In genomic region chr17:42381898-42382297, GRCh38 we compare ENCODE assay signal across 16 cellular contexts. TPM values are rescaled to one million over a fixed set of nuclear protein-coding genes. Genes with fewer than 3 reads are reported as not detected.
DNase-seq lines count a peak whose midpoint lies in the region; ATAC-seq, FAIRE-seq and TF ChIP-seq lines count a peak whose summit lies in the region.
"Had no signal": no experiment of that assay in that cellular context is flagged by ENCODE, and none has a peak within 500 bp of the region (broad histone marks: within the 10 kb centered on the region; RNA-seq: fewer than 3 reads in every experiment).

No MANE protein-coding gene starts in this region.

- H3K4me3 ChIP-seq in SK-N-MC (no peak overlapping the region), HepG2 (replicated peaks in 1 of 3; ENCODE audit: insufficient read depth in 1 of 3, low read depth in 2 of 3, low read length in 3 of 3) (no peak overlapping the region), stomach (no peak overlapping the region), mucosa of descending colon (no peak overlapping the region)
- H3K4me3 ChIP-seq: lower lobe of right lung had no signal

- peaks cover 25% of the 10 kb centered on the region for H4K20me1 ChIP-seq in HepG2 (ENCODE audit: insufficient read depth, low read length)

- no peak overlapping the region for H3K9ac ChIP-seq in SK-N-MC (ENCODE audit: insufficient read length)
- H3K9ac ChIP-seq in HepG2 (ENCODE audit: insufficient read depth, low read depth, low read length), result no peak overlapping the region

- TF ChIP-seq EP300 in HepG2 (IDR thresholded peaks at IDR 0.05; ENCODE audit: low read depth in 2 of 2, low read length in 2 of 2), result no peak
- TF ChIP-seq EP300 in HepG2 (CRISPR knock-in tag; IDR thresholded peaks at IDR 0.05; ENCODE audit: borderline replicate concordance), result no peak
- TF ChIP-seq EP300 in stomach (IDR thresholded peaks at IDR 0.05), result no peak

- H3K36me3 ChIP-seq in SK-N-MC (ENCODE audit: insufficient read depth, low read length), result 0 out of 2 replicates have a peak, but pooled peaks cover 3% of the 10 kb centered on the region
- no peaks in the 10 kb centered on the region for H3K36me3 ChIP-seq in HepG2 (replicated peaks in 1 of 2; ENCODE audit: control insufficient read depth in 1 of 2, insufficient read depth in 2 of 2, low read length in 2 of 2)
- peaks cover 0 to 16% (median 2%) of the 10 kb centered on the region in 4 donors for H3K36me3 ChIP-seq in stomach
- H3K36me3 ChIP-seq in mucosa of descending colon (ENCODE audit: low read depth), result no peaks in the 10 kb centered on the region

- BruUV-seq in HepG2 (replicated peaks; lab: Mats Ljungman, UMichigan), result no TSS peak

- H3K27ac Mint-ChIP-seq in activated naive CD8-positive, alpha-beta T cell, result peak overlapping the region; percentile 67
- no peak overlapping the region for H3K27ac Mint-ChIP-seq in activated naive CD8-positive, alpha-beta T cell treated with anti-CD3 and anti-CD28 coated beads, Interleukin-2, amount 50 U/mL, for 24 hours

- no peak for DNase-seq in activated naive CD8-positive, alpha-beta T cell treated with anti-CD3 and anti-CD28 coated beads, Interleukin-2, amount 50 U/mL, for 24 hours
- DNase-seq in SK-N-MC (ENCODE audit: low read depth, low spot score), result no peak
- DNase-seq in HepG2 (ENCODE audit: low spot score), result no peak
- no peak for DNase-seq in stomach
- DNase-seq in HuH-7.5 (ENCODE audit: low spot score), result no peak
- no peak for DNase-seq in mucosa of descending colon
- DNase-seq: amygdala, GF-D8, KG1, lower lobe of right lung, naive B cell, NCI-H2081, NCI-H526 treated with DMSO at 0.1 percent for 48 hours had no signal

- no peak overlapping the region for H3K4me3 Mint-ChIP-seq in activated naive CD8-positive, alpha-beta T cell
- H3K4me3 Mint-ChIP-seq in activated naive CD8-positive, alpha-beta T cell treated with anti-CD3 and anti-CD28 coated beads, Interleukin-2, amount 50 U/mL, for 24 hours, result no peak overlapping the region

- peaks cover 89% of the 10 kb centered on the region for H3K79me2 ChIP-seq in HepG2 (ENCODE audit: insufficient read depth, low read length)

- FAIRE-seq in HepG2 (lab: Jason Lieb, UNC), result no peak
- FAIRE-seq: frontal cortex had no signal

- 89% methylated on average over 3 of the region's 3 CpGs for WGBS in HepG2 (ENCODE audit: low lambda C conversion rate)
- 48 to 67% (median 56%) methylated on average over 3 of the region's 3 CpGs for WGBS in stomach, 5 donors

- POLR2A ChIA-PET in HepG2 (lab: Yijun Ruan, JAX), result no interaction called here

- no peaks in the 10 kb centered on the region for H3K9me3 ChIP-seq in SK-N-MC (ENCODE audit: low read depth, low read length)
- no peaks in the 10 kb centered on the region for H3K9me3 ChIP-seq in HepG2 (ENCODE audit: low read length)
- H3K9me3 ChIP-seq in stomach, result no peaks in the 10 kb centered on the region
- no peaks in the 10 kb centered on the region for H3K9me3 ChIP-seq in mucosa of descending colon
- H3K9me3 ChIP-seq: lower lobe of right lung had no signal

- no peak for TF ChIP-seq POLR2A in HepG2 (IDR thresholded peaks at IDR 0.05; ENCODE audit: insufficient read depth in 1 of 2, low read depth in 2 of 2, low read length in 2 of 2)
- TF ChIP-seq POLR2A in stomach (IDR thresholded peaks at IDR 0.05), result no peak

- H3K27me3 Mint-ChIP-seq in activated naive CD8-positive, alpha-beta T cell, result no peaks in the 10 kb centered on the region
- H3K27me3 Mint-ChIP-seq in activated naive CD8-positive, alpha-beta T cell treated with anti-CD3 and anti-CD28 coated beads, Interleukin-2, amount 50 U/mL, for 24 hours, result no peaks in the 10 kb centered on the region
- H3K27me3 Mint-ChIP-seq: naive B cell had no signal

- H2AFZ ChIP-seq in HepG2 (ENCODE audit: low read length), result no peak overlapping the region

- no peaks in the 10 kb centered on the region for H3K9me3 Mint-ChIP-seq in activated naive CD8-positive, alpha-beta T cell (ENCODE audit: low read depth)
- no peaks in the 10 kb centered on the region for H3K9me3 Mint-ChIP-seq in activated naive CD8-positive, alpha-beta T cell treated with anti-CD3 and anti-CD28 coated beads, Interleukin-2, amount 50 U/mL, for 24 hours
- H3K9me3 Mint-ChIP-seq: naive B cell had no signal

- TF ChIP-seq RAD21 in HepG2 (CRISPR knock-in tag; IDR thresholded peaks at IDR 0.05), result no peak

- H3K36me3 Mint-ChIP-seq in activated naive CD8-positive, alpha-beta T cell, result peaks cover 7% of the 10 kb centered on the region
- peaks cover 46% of the 10 kb centered on the region for H3K36me3 Mint-ChIP-seq in activated naive CD8-positive, alpha-beta T cell treated with anti-CD3 and anti-CD28 coated beads, Interleukin-2, amount 50 U/mL, for 24 hours (ENCODE audit: low read depth)

- H3K27me3 ChIP-seq in HepG2 (ENCODE audit: control insufficient read depth in 1 of 2, insufficient read depth in 2 of 2, low read length in 2 of 2) (no peaks in the 10 kb centered on the region), stomach (no peaks in the 10 kb centered on the region)

- no peak for ATAC-seq in activated naive CD8-positive, alpha-beta T cell treated with anti-CD3 and anti-CD28 coated beads, Interleukin-2, amount 50 U/mL, for 24 hours
- ATAC-seq in HepG2, result no peak
- ATAC-seq in HG02840 (IDR thresholded peaks at IDR 0.05; ENCODE audit: low FRiP score, unreplicated experiment), result no peak
- no peak for ATAC-seq in mucosa of descending colon

- H3K4me1 ChIP-seq in HepG2 (ENCODE audit: insufficient read depth, low read length) (peaks cover 88% of the 10 kb centered on the region), stomach (peaks cover 63 to 100% (median 85%) of the 10 kb centered on the region in 4 donors), mucosa of descending colon (ENCODE audit: low read depth) (peaks cover 46% of the 10 kb centered on the region)

- intact Hi-C loops in HepG2 (cut with micrococcal nuclease; ENCODE audit: unreplicated experiment) (no loop called here), stomach (cut with DNase I; ENCODE audit: low total_unique reads) (no loop called here), mucosa of descending colon (cut with DNase I, micrococcal nuclease) (no loop called here)

- TF ChIP-seq CTCF in HepG2 (CRISPR knock-in tag; IDR thresholded peaks at IDR 0.05) (no peak), stomach (IDR thresholded peaks at IDR 0.05) (no peak), mucosa of descending colon (IDR thresholded peaks at IDR 0.05) (no peak)

- peaks cover 72% of the 10 kb centered on the region for H3K4me1 Mint-ChIP-seq in activated naive CD8-positive, alpha-beta T cell (ENCODE audit: low read depth)
- peaks cover 77% of the 10 kb centered on the region for H3K4me1 Mint-ChIP-seq in activated naive CD8-positive, alpha-beta T cell treated with anti-CD3 and anti-CD28 coated beads, Interleukin-2, amount 50 U/mL, for 24 hours

- in situ Hi-C loops in HepG2 (cut with HindIII; ENCODE audit: extremely low pct_ligation_motif_present, low pct_unique_long_range_greater_than_20kb), result no loop called here

- H3K27ac ChIP-seq in SK-N-MC, result peak overlapping the region; percentile 51; the same call in 1 of the 2 replicates
- H3K27ac ChIP-seq in HepG2 (ENCODE audit: extremely low read length, insufficient read depth, low read length), result peak overlapping the region; percentile 6
- H3K27ac ChIP-seq in stomach, result peak overlapping the region in 4 of 5 donors; percentile 9 to 85 (median 30)
- H3K27ac ChIP-seq: lower lobe of right lung had no signal

- H3K4me2 ChIP-seq in HepG2 (ENCODE audit: low read depth, low read length), result no peak overlapping the region

- CTCF ChIA-PET in HepG2 (lab: Yijun Ruan, JAX; ENCODE audit: low intra/inter-chr PET ratio, low total read pairs), result no interaction called here

RNA-seq across cellular contexts. Expression of gene STAT3, which starts 6.3 kb away (rescaled TPM):
- total RNA-seq in HepG2 (2016; rRNA removed; fragmentation: Illumina TruSeq; extraction: Trizol) (61.8 and 82.7 TPM in 2 replicates), stomach (100 to 1,000 TPM in 4 of 5 donors, 10 to 100 TPM in 1; 70.4 to 207 (median 159) TPM), mucosa of descending colon (100 to 1,000 TPM; 158 to 230 (median 227) TPM)
- 23.1 and 26.5 TPM in 2 replicates for total RNA-seq in HepG2 (2016; cell fraction: cytosol; rRNA removed; fragmentation: Illumina TruSeq; extraction: Trizol; ENCODE audit: low read depth)
- 58.0 and 68.3 TPM in 2 replicates for total RNA-seq in HepG2 (2016; cell fraction: insoluble cytoplasmic fraction; rRNA removed; fragmentation: Illumina TruSeq; extraction: Trizol)
- total RNA-seq in HepG2 (2016; cell fraction: membrane; rRNA removed; fragmentation: Illumina TruSeq; extraction: Trizol), result 26.8 TPM in 2 replicates
- 59.3 and 64.3 TPM in 2 replicates for total RNA-seq in HepG2 (2016; cell fraction: nucleus; rRNA removed; fragmentation: Illumina TruSeq; extraction: Trizol)
- polyA plus RNA-seq in HepG2 (2011; rRNA removed) (62.4 and 65.3 TPM in 2 replicates), stomach (10 to 100 TPM; 31.3 to 46.6 (median 42.3) TPM)
- polyA plus RNA-seq in HepG2 (2011; cell fraction: cytosol; rRNA removed), result 50.3 and 62.8 TPM in 2 replicates
- polyA plus RNA-seq in HepG2 (2011; cell fraction: nucleus; rRNA removed), result 68.4 and 82.3 TPM in 2 replicates
- 46.3 and 77.9 TPM in 2 replicates for polyA plus RNA-seq in HepG2 (2012)
- polyA plus RNA-seq in HepG2 (2016; cell fraction: cytosol; fragmentation: Illumina TruSeq; extraction: Trizol; ENCODE audit: low read depth), result 3.6 TPM in 2 replicates
- 45.6 and 57.1 TPM in 2 replicates for polyA plus RNA-seq in HepG2 (2016; cell fraction: insoluble cytoplasmic fraction; fragmentation: Illumina TruSeq; extraction: Trizol; ENCODE audit: low read depth)
- polyA plus RNA-seq in HepG2 (2016; cell fraction: membrane; fragmentation: Illumina TruSeq; extraction: Trizol; ENCODE audit: low read depth), result 8.1 and 9.5 TPM in 2 replicates
- 95.8 and 98.6 TPM in 2 replicates for polyA plus RNA-seq in HepG2 (2016; cell fraction: nucleus; fragmentation: Illumina TruSeq; extraction: Trizol; ENCODE audit: insufficient read depth, low read depth)
- 96.9 and 98.7 TPM in 2 replicates for polyA minus RNA-seq in HepG2 (2011; rRNA and poly(A)+ RNA removed; ENCODE audit: low replicate concordance)
- polyA minus RNA-seq in HepG2 (2011; cell fraction: cytosol; rRNA and poly(A)+ RNA removed), result 57.9 and 75.4 TPM in 2 replicates
- polyA minus RNA-seq in HepG2 (2011; cell fraction: nucleus; rRNA and poly(A)+ RNA removed), result 74.4 and 95.5 TPM in 2 replicates

RNA-seq across cellular contexts. Expression of gene CAVIN1, which starts 41.2 kb away (rescaled TPM):
- total RNA-seq in HepG2 (2016; rRNA removed; fragmentation: Illumina TruSeq; extraction: Trizol) (25.5 and 26.0 TPM in 2 replicates), stomach (100 to 1,000 TPM in 3 of 5 donors, 10 to 100 TPM in 2; 75.2 to 244 (median 162) TPM), mucosa of descending colon (100 to 1,000 TPM in 1 of 3 donors, 10 to 100 TPM in 2; 19.3 to 246 (median 52.4) TPM)
- total RNA-seq in HepG2 (2016; cell fraction: cytosol; rRNA removed; fragmentation: Illumina TruSeq; extraction: Trizol; ENCODE audit: low read depth), result 1.4 and 2.0 TPM in 2 replicates
- total RNA-seq in HepG2 (2016; cell fraction: insoluble cytoplasmic fraction; rRNA removed; fragmentation: Illumina TruSeq; extraction: Trizol), result 22.2 and 26.3 TPM in 2 replicates
- total RNA-seq in HepG2 (2016; cell fraction: membrane; rRNA removed; fragmentation: Illumina TruSeq; extraction: Trizol), result 6.2 and 7.4 TPM in 2 replicates
- total RNA-seq in HepG2 (2016; cell fraction: nucleus; rRNA removed; fragmentation: Illumina TruSeq; extraction: Trizol), result 9.9 and 11.0 TPM in 2 replicates
- polyA plus RNA-seq in HepG2 (2011; rRNA removed) (12.7 and 15.9 TPM in 2 replicates), stomach (100 to 1,000 TPM in 1 of 3 donors, 10 to 100 TPM in 2; 61.2 to 104 (median 94.2) TPM)
- polyA plus RNA-seq in HepG2 (2011; cell fraction: cytosol; rRNA removed), result 11.6 and 16.2 TPM in 2 replicates
- 5.7 and 6.0 TPM in 2 replicates for polyA plus RNA-seq in HepG2 (2011; cell fraction: nucleus; rRNA removed)
- polyA plus RNA-seq in HepG2 (2012), result 5.5 and 6.9 TPM in 2 replicates
- 1.3 and 1.5 TPM in 2 replicates for polyA plus RNA-seq in HepG2 (2016; cell fraction: cytosol; fragmentation: Illumina TruSeq; extraction: Trizol; ENCODE audit: low read depth)
- 27.2 and 28.7 TPM in 2 replicates for polyA plus RNA-seq in HepG2 (2016; cell fraction: insoluble cytoplasmic fraction; fragmentation: Illumina TruSeq; extraction: Trizol; ENCODE audit: low read depth)
- polyA plus RNA-seq in HepG2 (2016; cell fraction: membrane; fragmentation: Illumina TruSeq; extraction: Trizol; ENCODE audit: low read depth), result 3.5 and 4.2 TPM in 2 replicates
- 15.8 and 16.2 TPM in 2 replicates for polyA plus RNA-seq in HepG2 (2016; cell fraction: nucleus; fragmentation: Illumina TruSeq; extraction: Trizol; ENCODE audit: insufficient read depth, low read depth)
- 20.8 and 64.9 TPM in 2 replicates for polyA minus RNA-seq in HepG2 (2011; rRNA and poly(A)+ RNA removed; ENCODE audit: low replicate concordance)
- 18.1 and 23.5 TPM in 2 replicates for polyA minus RNA-seq in HepG2 (2011; cell fraction: cytosol; rRNA and poly(A)+ RNA removed)
- 4.5 and 4.6 TPM in 2 replicates for polyA minus RNA-seq in HepG2 (2011; cell fraction: nucleus; rRNA and poly(A)+ RNA removed)
